Comparison of ENCODE assay signal across 21 cellular contexts in genomic region chr11:35799655-35800054, GRCh38.
DNase-seq lines count a peak whose midpoint lies in the region; ATAC-seq and TF ChIP-seq lines count a peak whose summit lies in the region.
"Had no signal": no experiment of that assay in that cellular context is flagged by ENCODE, and none has a peak within 500 bp of the region (broad histone marks: within the 10 kb centered on the region; RNA-seq: fewer than 3 reads in every experiment).

No MANE protein-coding gene starts in this region.

- 96 to 98% methylated on average over 3 of the region's 3 CpGs for WGBS in sigmoid colon, 2 donors

- no peak overlapping the region for H3K4me3 ChIP-seq in cardiac muscle cell
- no peak overlapping the region for H3K4me3 ChIP-seq in astrocyte of the cerebellum (ENCODE audit: low read depth, low read length)
- H3K4me3 ChIP-seq in sigmoid colon, result no peak overlapping the region
- H3K4me3 ChIP-seq: A549, coronary artery, skin epidermis, transverse colon had no signal

- H3K36me3 ChIP-seq in cardiac muscle cell, result no peaks in the 10 kb centered on the region
- H3K36me3 ChIP-seq in sigmoid colon, result no peaks in the 10 kb centered on the region
- H3K36me3 ChIP-seq: transverse colon had no signal

- TF ChIP-seq POLR2A in sigmoid colon (IDR thresholded peaks at IDR 0.05), result no peak

- ATAC-seq in left cardiac atrium (no peak), foreskin keratinocyte (no peak), GM21381 (IDR thresholded peaks at IDR 0.05; ENCODE audit: unreplicated experiment) (no peak), GM21515 (IDR thresholded peaks at IDR 0.05; ENCODE audit: unreplicated experiment) (no peak)
- ATAC-seq: A549; naive thymus-derived CD8-positive, alpha-beta T cell; T-cell had no signal

- TF ChIP-seq CTCF in cardiac muscle cell (IDR thresholded peaks at IDR 0.05; ENCODE audit: low read depth, low read length) (peak; percentile 7), astrocyte of the cerebellum (IDR thresholded peaks at IDR 0.05; ENCODE audit: low read depth, low read length, missing control alignments) (peak; percentile 21), foreskin keratinocyte (conservative IDR thresholded peaks at IDR 0.05) (peak; percentile 26), sigmoid colon (IDR thresholded peaks at IDR 0.05) (no peak)

- TF ChIP-seq EP300 in sigmoid colon (IDR thresholded peaks at IDR 0.05), result no peak

- no peak overlapping the region for H3K27ac ChIP-seq in cardiac muscle cell
- no peak overlapping the region for H3K27ac ChIP-seq in foreskin keratinocyte
- no peak overlapping the region for H3K27ac ChIP-seq in sigmoid colon
- H3K27ac ChIP-seq: coronary artery, transverse colon had no signal

- peaks cover 5% of the 10 kb centered on the region for H3K4me1 ChIP-seq in cardiac muscle cell (ENCODE audit: low read depth)
- H3K4me1 ChIP-seq in foreskin keratinocyte, result peaks cover 69% of the 10 kb centered on the region
- H3K4me1 ChIP-seq in sigmoid colon, result peaks cover 0 to 10% (median 5%) of the 10 kb centered on the region in 4 donors
- H3K4me1 ChIP-seq: transverse colon had no signal

- no peak for DNase-seq in cardiac muscle cell (ENCODE audit: low read depth in 1 of 2, low spot score in 1 of 2)
- DNase-seq in left cardiac atrium, result no peak
- DNase-seq in astrocyte of the cerebellum (ENCODE audit: low read depth), result no peak
- no peak for DNase-seq in foreskin keratinocyte
- DNase-seq in sigmoid colon, result no peak
- DNase-seq in central memory CD4-positive, alpha-beta T cell, result no peak
- DNase-seq: activated naive CD4-positive, alpha-beta T cell treated with anti-CD3 and anti-CD28 coated beads for 36 hours; anterior cingulate cortex; kidney glomerular epithelial cell; mesendoderm; naive thymus-derived CD8-positive, alpha-beta T cell; NCI-H2029 treated with DMSO at 0.1 percent for 48 hours; NCI-H510A; Right ventricle myocardium superior; T-cell; transverse colon had no signal

- intact Hi-C loops in left cardiac atrium (cut with DNase I) (no loop called here), sigmoid colon (cut with DNase I) (no loop called here)

- no peaks in the 10 kb centered on the region for H3K9me3 ChIP-seq in cardiac muscle cell (ENCODE audit: low read depth)
- no peaks in the 10 kb centered on the region for H3K9me3 ChIP-seq in sigmoid colon
- H3K9me3 ChIP-seq: A549, transverse colon had no signal

- H3K27me3 ChIP-seq in cardiac muscle cell, result peaks cover 23% of the 10 kb centered on the region
- H3K27me3 ChIP-seq in foreskin keratinocyte, result no peaks in the 10 kb centered on the region
- H3K27me3 ChIP-seq in sigmoid colon, result no peaks in the 10 kb centered on the region
- H3K27me3 ChIP-seq: transverse colon had no signal

- in situ Hi-C loops in astrocyte of the cerebellum (cut with HindIII; ENCODE audit: low sequenced_read_pairs), result loop anchor here (25.0 kb wide), 2 partner anchors 162 to 663 kb away; no protein-coding TSS in a partner anchor

Comparison
In these comparisons a context has a peak if more than half of its experiments do, and no peak if none do; other contexts are left out.
1. CTCF ChIP-seq: peak in cardiac muscle cell (single experiment), astrocyte of the cerebellum (single experiment) and foreskin keratinocyte (single experiment); none in sigmoid colon (0 of 4).